In genomic region chr19:16062789-16063188, GRCh38 we compare ENCODE assay signal across 1 cellular context.
A peak's percentile ranks its signal among the peaks of the same experiment; 100 is the strongest.
TF ChIP-seq lines count a peak whose summit lies in the region.

No MANE protein-coding gene starts in this region.

TF ChIP-seq in GM12878, 131 proteins besides CTCF, POLR2A, EP300 and RAD21 (continued from another document):
- TF ChIP-seq E2F4 (IDR thresholded peaks at IDR 0.05; ENCODE audit: low read depth, low read length) (no peak), SPI1 (IDR thresholded peaks at IDR 0.05; ENCODE audit: borderline replicate concordance, insufficient read depth, low read depth, low read length) (peak; percentile 64; the same call in 1 of the 2 replicates), USF2 (IDR thresholded peaks at IDR 0.05; ENCODE audit: borderline replicate concordance, low read depth, low read length) (no peak), ZNF274 (IDR thresholded peaks at IDR 0.05; ENCODE audit: insufficient read depth, insufficient read length) (no peak), ZNF207 (IDR thresholded peaks at IDR 0.05; ENCODE audit: borderline replicate concordance) (no peak), PBX3 (IDR thresholded peaks at IDR 0.05; ENCODE audit: insufficient replicate concordance, low read depth, low read length) (no peak), RELB (IDR thresholded peaks at IDR 0.05; ENCODE audit: low read depth) (no peak), CREM (IDR thresholded peaks at IDR 0.05; ENCODE audit: low read depth) (no peak), TBL1XR1 (IDR thresholded peaks at IDR 0.05; ENCODE audit: low read depth, low read length) (no peak), CBFB (IDR thresholded peaks at IDR 0.05; ENCODE audit: low read depth) (no peak), TCF7 (IDR thresholded peaks at IDR 0.05; ENCODE audit: borderline replicate concordance) (no peak), MEF2B (IDR thresholded peaks at IDR 0.05; ENCODE audit: partially characterized antibody, poor library complexity, severe bottlenecking) (no peak), ETV6 (conservative IDR thresholded peaks at IDR 0.05 in 1 of 2, IDR thresholded peaks at IDR 0.05 in 1 of 2; ENCODE audit: borderline replicate concordance in 1 of 2, low read depth in 1 of 2) (no peak), MLLT1 (IDR thresholded peaks at IDR 0.05) (no peak), TCF3 (IDR thresholded peaks at IDR 0.05; ENCODE audit: borderline replicate concordance, insufficient read depth, low read depth, low read length) (no peak), RB1 (IDR thresholded peaks at IDR 0.05; ENCODE audit: borderline replicate concordance) (no peak), HCFC1 (IDR thresholded peaks at IDR 0.05; ENCODE audit: low read length) (no peak)
